Comparison of ENCODE assay signal across 8 cellular contexts in genomic region chr1:46197551-46198025, GRCh38. TPM values are rescaled to one million over a fixed set of nuclear protein-coding genes. Genes with fewer than 3 reads are reported as not detected.
A peak's percentile ranks its signal among the peaks of the same experiment; 100 is the strongest.
DNase-seq lines count a peak whose midpoint lies in the region; FAIRE-seq and TF ChIP-seq lines count a peak whose summit lies in the region.

No MANE protein-coding gene starts in this region.

- no peaks in the 10 kb centered on the region for H3K27me3 Mint-ChIP-seq in nephron (ENCODE audit: low read depth)

- H3K9ac ChIP-seq in duodenal mucosa (ENCODE audit: low read depth in 1 of 2, low read length in 2 of 2): peak overlapping the region; percentile 63 to 90

- no peak for TF ChIP-seq POLR2A in H54 (IDR thresholded peaks at IDR 0.05; ENCODE audit: low read depth, low read length)

- peaks cover 21% of the 10 kb centered on the region for H3K4me1 Mint-ChIP-seq in nephron

- peaks cover 20% of the 10 kb centered on the region for H3K36me3 Mint-ChIP-seq in nephron (ENCODE audit: low read depth)

- H3K9me3 Mint-ChIP-seq in nephron: no peaks in the 10 kb centered on the region

- H3K4me1 ChIP-seq in duodenal mucosa (ENCODE audit: control insufficient read depth in 1 of 2, insufficient read depth in 2 of 2, low read length in 2 of 2): peaks cover 22 to 23% of the 10 kb centered on the region in 2 donors

- no peaks in the 10 kb centered on the region for H3K9me3 ChIP-seq in duodenal mucosa (ENCODE audit: control insufficient read depth in 1 of 2, low read length in 2 of 2)

- H3K27me3 ChIP-seq in duodenal mucosa (ENCODE audit: control insufficient read depth in 1 of 2, insufficient read depth in 2 of 2, low read length in 2 of 2): no peaks in the 10 kb centered on the region

- DNase-seq in Jurkat, Clone E6-1 (ENCODE audit: low read depth, low spot score): no peak
- DNase-seq in SW480 (ENCODE audit: low spot score): no peak
- DNase-seq in H54 (ENCODE audit: insufficient read length, low spot score): no peak
- DNase-seq in NK-92 treated with Interleukin-12 subunit alpha and Interleukin-12 subunit beta, amount 100 ng/mL, for 24 hours (lab: John Stamatoyannopoulos, UW): no peak
- DNase-seq in iPS-NIHi7 (ENCODE audit: extremely low spot score): no peak

- peak overlapping the region; percentile 84 to 90 (median 88) for H3K4me3 Mint-ChIP-seq in nephron

- peak overlapping the region; percentile 27 to 79 (median 29) for H3K27ac Mint-ChIP-seq in nephron

- FAIRE-seq in H54 (lab: Jason Lieb, UNC): no peak

- TF ChIP-seq CTCF in C4-2B (conservative IDR thresholded peaks at IDR 0.05): no peak
- no peak for TF ChIP-seq CTCF in nephron (IDR thresholded peaks at IDR 0.05; ENCODE audit: unreplicated experiment in 3 of 3)

- H3K4me3 ChIP-seq in Jurkat, Clone E6-1 (ENCODE audit: low read length): peak overlapping the region; percentile 61
- H3K4me3 ChIP-seq in duodenal mucosa (ENCODE audit: low read depth in 1 of 2, low read length in 2 of 2): peak overlapping the region; percentile 89 to 93

- H3K27ac ChIP-seq in C4-2B (peak overlapping the region; percentile 82), duodenal mucosa (ENCODE audit: low read depth, low read length) (peak overlapping the region; percentile 2)

- H3K36me3 ChIP-seq in duodenal mucosa (ENCODE audit: control insufficient read depth in 1 of 2, insufficient read depth in 2 of 2, low read length in 2 of 2): peaks cover 11 to 37% of the 10 kb centered on the region in 2 donors

RNA-seq across cellular contexts. Expression of gene POMGNT1, which starts 0.6 kb away (rescaled TPM):
- polyA plus RNA-seq in Jurkat, Clone E6-1 (2012; ENCODE audit: insufficient read depth, insufficient read length): 89.5 TPM

RNA-seq across cellular contexts. Expression of gene LURAP1, which starts 5.5 kb away (rescaled TPM):
- not detected for polyA plus RNA-seq in Jurkat, Clone E6-1 (2012; ENCODE audit: insufficient read depth, insufficient read length)

RNA-seq across cellular contexts. Expression of gene P3R3URF, which starts 21.3 kb away (rescaled TPM):
- not detected for polyA plus RNA-seq in Jurkat, Clone E6-1 (2012; ENCODE audit: insufficient read depth, insufficient read length)

RNA-seq across cellular contexts. Expression of gene TSPAN1, which starts 22.7 kb away (rescaled TPM):
- not detected for polyA plus RNA-seq in Jurkat, Clone E6-1 (2012; ENCODE audit: insufficient read depth, insufficient read length)

RNA-seq across cellular contexts. Expression of gene RAD54L, which starts 50.0 kb away (rescaled TPM):
- polyA plus RNA-seq in Jurkat, Clone E6-1 (2012; ENCODE audit: insufficient read depth, insufficient read length): 101 TPM
